Comparison of ENCODE assay signal across 9 cellular contexts in the genomic region with DNA sequence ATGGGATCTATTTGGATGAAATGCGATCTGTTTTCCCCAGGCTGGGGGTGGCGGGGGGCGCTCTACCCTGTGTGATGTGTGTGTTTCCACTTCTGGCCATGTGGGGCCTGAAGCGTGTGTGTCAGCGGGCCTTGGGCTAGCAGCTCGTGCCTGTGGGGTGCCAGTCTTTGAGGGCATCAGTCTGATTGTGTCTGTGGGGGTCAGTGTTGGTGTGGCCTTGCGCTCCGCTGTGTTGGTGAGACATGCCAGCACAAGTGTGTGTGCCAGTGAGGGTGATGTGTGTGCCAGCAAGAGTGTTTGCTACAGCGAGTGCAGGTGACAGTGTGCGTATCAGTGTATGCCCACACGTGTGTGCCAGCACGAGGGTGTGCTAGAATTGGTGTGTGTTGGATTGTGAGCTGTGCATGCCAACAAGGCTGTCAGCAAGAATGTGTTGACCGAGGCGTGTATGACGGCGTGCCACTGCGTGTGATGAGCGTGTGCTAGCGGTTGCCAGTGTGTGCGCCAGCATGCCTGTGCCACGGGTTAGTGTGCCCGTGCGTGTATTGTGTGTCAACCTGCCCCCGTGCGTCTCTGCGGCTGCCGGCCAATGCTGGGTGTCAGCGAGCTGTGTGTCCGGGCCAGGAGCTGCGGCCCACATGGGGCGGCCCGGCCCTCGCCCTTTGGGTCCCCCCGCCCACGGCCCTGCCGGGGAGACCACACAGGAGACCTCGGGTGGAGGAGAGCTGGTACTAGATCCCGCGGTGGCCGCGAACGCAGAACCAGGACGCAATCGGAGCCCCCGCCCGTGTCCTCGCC. TPM values are rescaled to one million over a fixed set of nuclear protein-coding genes. Genes with fewer than 3 reads are reported as not detected.
A peak's percentile ranks its signal among the peaks of the same experiment; 100 is the strongest.
DNase-seq lines count a peak whose midpoint lies in the region; ATAC-seq, FAIRE-seq and TF ChIP-seq lines count a peak whose summit lies in the region.
"Had no signal": no experiment of that assay in that cellular context is flagged by ENCODE, and none has a peak within 500 bp of the region (broad histone marks: within the 10 kb centered on the region; RNA-seq: fewer than 3 reads in every experiment).

No MANE protein-coding gene starts in this region.

- peak; percentile 79 for DNase-seq in 8988T
- DNase-seq in HCT116 (ENCODE audit: low read depth, low spot score): no peak
- DNase-seq in T-helper 2 cell: peak in 4 of 5 experiments; percentile 10 to 71 (median 25)
- DNase-seq in breast epithelium (ENCODE audit: low spot score in 2 of 2): no peak
- DNase-seq in kidney: peak; percentile 88
- DNase-seq in stimulated activated CD4-positive, alpha-beta T cell treated with anti-CD3 and anti-CD28 coated beads, Interleukin-4, amount 100 ng/mL, for 1 hour: peak; percentile 49
- DNase-seq in NCI-H2081 treated with DMSO at 0.1 percent for 48 hours (lab: John Stamatoyannopoulos, UW): no peak

- H3K79me2 ChIP-seq in HCT116 (ENCODE audit: insufficient read depth, low read length): peaks cover 17% of the 10 kb centered on the region; the same call in 1 of the 2 replicates

- peaks cover 19 to 58% of the 10 kb centered on the region in 2 experiments; a peak in 3 of 4 replicates for H3K4me1 ChIP-seq in HCT116 (ENCODE audit: control insufficient read depth in 1 of 2, insufficient read depth in 2 of 2, low read length in 2 of 2)
- peaks cover 24 to 28% of the 10 kb centered on the region in 2 donors for H3K4me1 ChIP-seq in breast epithelium
- peaks cover 14 to 51% of the 10 kb centered on the region in 2 donors for H3K4me1 ChIP-seq in kidney (ENCODE audit: control insufficient read depth in 1 of 2, insufficient read depth in 1 of 2, low read depth in 1 of 2, low read length in 2 of 2)

- RAD21 ChIA-PET in HCT116 (lab: Charles Lee; ENCODE audit: low non-redundant PET in 1 of 2, low total read pairs in 2 of 2, uncharacterized antibody in 2 of 2, unreplicated experiment in 2 of 2): no interaction called here

- peak overlapping the region; percentile 99 for H3K4me2 ChIP-seq in HCT116 (ENCODE audit: low read length)

- no peak for FAIRE-seq in kidney (lab: Jason Lieb, UNC)
- FAIRE-seq: islet of Langerhans had no signal

- H3K4me3 ChIP-seq in HCT116 (replicated peaks in 1 of 2; ENCODE audit: low read depth in 1 of 2, low read length in 2 of 2) (peak overlapping the region; percentile 60 to 86), breast epithelium (peak overlapping the region; percentile 76 to 98 (median 86)), kidney (ENCODE audit: low read length in 2 of 2) (peak overlapping the region; percentile 46 to 77)

- CTCF ChIA-PET in HCT116 (lab: Charles Lee): no interaction called here

- TF ChIP-seq POLR2A in HCT116 (IDR thresholded peaks at IDR 0.05; ENCODE audit: borderline replicate concordance, extremely low read depth, insufficient read depth, insufficient read length): no peak
- no peak for TF ChIP-seq POLR2A in breast epithelium (IDR thresholded peaks at IDR 0.05)

- no peak for TF ChIP-seq RAD21 in HCT116 (IDR thresholded peaks at IDR 0.05; ENCODE audit: low read depth)

- H3K9ac ChIP-seq in HCT116 (ENCODE audit: low read length) (peak overlapping the region; percentile 85), kidney (ENCODE audit: low read length in 2 of 2) (peak overlapping the region in 1 of 2 donors; percentile 52)

- H3K36me3 ChIP-seq in HCT116 (ENCODE audit: control insufficient read depth in 1 of 2, insufficient read depth in 2 of 2, low read length in 2 of 2) (no peaks in the 10 kb centered on the region), breast epithelium (no peaks in the 10 kb centered on the region), kidney (ENCODE audit: control insufficient read depth in 1 of 2, insufficient read depth in 2 of 2, low read length in 2 of 2) (no peaks in the 10 kb centered on the region)

- ATAC-seq in HCT116 (peak; percentile 49), GM19463 (IDR thresholded peaks at IDR 0.05; ENCODE audit: unreplicated experiment) (no peak)

- no TSS peak for BruUV-seq in HCT116 (replicated peaks; lab: Mats Ljungman, UMichigan)

- H3K27me3 ChIP-seq in HCT116 (ENCODE audit: insufficient read depth, low read length): no peaks in the 10 kb centered on the region
- no peaks in the 10 kb centered on the region for H3K27me3 ChIP-seq in breast epithelium

- TF ChIP-seq CTCF in HCT116 (IDR thresholded peaks at IDR 0.05 in 2 of 3, conservative IDR thresholded peaks at IDR 0.05 in 1 of 3; ENCODE audit: borderline replicate concordance in 1 of 3, insufficient read depth in 1 of 3, low read depth in 2 of 3, low read length in 2 of 3) (peak in 1 of 3 experiments; percentile 39; a peak in 2 of 6 replicates), breast epithelium (IDR thresholded peaks at IDR 0.05) (no peak), kidney (IDR thresholded peaks at IDR 0.05; ENCODE audit: borderline replicate concordance, extremely low read depth, insufficient read depth) (no peak)

- no peaks in the 10 kb centered on the region for H3K9me3 ChIP-seq in HCT116 (ENCODE audit: control insufficient read depth in 1 of 2, insufficient read depth in 1 of 2, low read depth in 1 of 2, low read length in 2 of 2)
- no peaks in the 10 kb centered on the region for H3K9me3 ChIP-seq in breast epithelium
- no peaks in the 10 kb centered on the region for H3K9me3 ChIP-seq in kidney (ENCODE audit: control insufficient read depth in 1 of 2, low read length in 2 of 2)

- POLR2A ChIA-PET in HCT116 (lab: Charles Lee): no interaction called here

- no peaks in the 10 kb centered on the region for H3K9me2 ChIP-seq in HCT116 (ENCODE audit: insufficient read depth)

- H3K27ac ChIP-seq in HCT116 (ENCODE audit: low read depth, low read length): peak overlapping the region; percentile 79; the same call in 1 of the 2 replicates
- H3K27ac ChIP-seq in breast epithelium: peak overlapping the region; percentile 91 to 99
- H3K27ac ChIP-seq in kidney (ENCODE audit: low read depth in 2 of 2, low read length in 2 of 2): peak overlapping the region; percentile 29 to 90

- intact Hi-C loops in HCT116 (cut with micrococcal nuclease): no loop called here
- intact Hi-C loops in breast epithelium (cut with DNase I; ENCODE audit: low total_unique reads): no loop called here
- intact Hi-C loops in kidney (cut with DNase I): no loop called here

- peak overlapping the region; percentile 45 for H2AFZ ChIP-seq in HCT116 (ENCODE audit: low read depth, low read length, poor library complexity, severe bottlenecking)

- no peaks in the 10 kb centered on the region for H4K20me1 ChIP-seq in HCT116 (ENCODE audit: insufficient read depth)

TF ChIP-seq in HCT116, 20 proteins besides CTCF, POLR2A, EP300 and RAD21:
- TF ChIP-seq ZFX (IDR thresholded peaks at IDR 0.05): no peak
- no peak for TF ChIP-seq EGR1 (IDR thresholded peaks at IDR 0.05; ENCODE audit: low read depth)
- TF ChIP-seq POLR2AphosphoS5 (IDR thresholded peaks at IDR 0.05; ENCODE audit: low read depth, low read length): peak; percentile 7; the same call in 1 of the 2 replicates
- peak; percentile 63 for TF ChIP-seq MAX (IDR thresholded peaks at IDR 0.05)
- no peak for TF ChIP-seq TCF7L2 (IDR thresholded peaks at IDR 0.05; ENCODE audit: borderline replicate concordance, extremely low read depth, insufficient read depth, insufficient read length)
- no peak for TF ChIP-seq ELF1 (IDR thresholded peaks at IDR 0.05; ENCODE audit: borderline replicate concordance, low read depth)
- no peak for TF ChIP-seq CEBPB (IDR thresholded peaks at IDR 0.05; ENCODE audit: low read depth)

RNA-seq across cellular contexts. Expression of gene ARRB1, which starts 0.5 kb away (rescaled TPM):
- total RNA-seq in HCT116 (2021; ENCODE audit: unreplicated experiment): 24.2 TPM
- polyA plus RNA-seq in HCT116 (2012): 12.0 and 12.9 TPM in 2 replicates
- total RNA-seq in breast epithelium: 10 to 100 TPM; 31.2 to 64.0 (median 42.3) TPM
- 53.8 TPM for total RNA-seq in kidney
- 17.6 TPM for polyA plus RNA-seq in kidney (ENCODE audit: insufficient read depth, low read depth, low replicate concordance)

RNA-seq across cellular contexts. Expression of gene RPS3, which starts 48.4 kb away (rescaled TPM):
- 4,109 TPM for total RNA-seq in HCT116 (2021; ENCODE audit: unreplicated experiment)
- 4,885 and 4,997 TPM in 2 replicates for polyA plus RNA-seq in HCT116 (2012)
- total RNA-seq in breast epithelium: 1,000 to 10,000 TPM; 1,024 to 2,406 (median 1,978) TPM
- 1,724 TPM for total RNA-seq in kidney
- polyA plus RNA-seq in kidney (ENCODE audit: insufficient read depth, low read depth, low replicate concordance): 1,510 TPM

Comparison
In these comparisons a context has a peak if more than half of its experiments do, and no peak if none do; other contexts are left out.
1. DNase-seq: peak in 8988T (single experiment), T-helper 2 cell (4 of 5), kidney (single experiment) and stimulated activated CD4-positive, alpha-beta T cell treated with anti-CD3 and anti-CD28 coated beads, Interleukin-4, amount 100 ng/mL, for 1 hour (single experiment); none in HCT116 (single experiment), breast epithelium (0 of 2) and NCI-H2081 treated with DMSO at 0.1 percent for 48 hours (single experiment).
2. Peak in every context shown above with its lines, with median percentiles within 50 percentile points of each other: H3K27ac ChIP-seq and H3K4me3 ChIP-seq.